1 cellular context compared by ENCODE assay signal in the genomic region with DNA sequence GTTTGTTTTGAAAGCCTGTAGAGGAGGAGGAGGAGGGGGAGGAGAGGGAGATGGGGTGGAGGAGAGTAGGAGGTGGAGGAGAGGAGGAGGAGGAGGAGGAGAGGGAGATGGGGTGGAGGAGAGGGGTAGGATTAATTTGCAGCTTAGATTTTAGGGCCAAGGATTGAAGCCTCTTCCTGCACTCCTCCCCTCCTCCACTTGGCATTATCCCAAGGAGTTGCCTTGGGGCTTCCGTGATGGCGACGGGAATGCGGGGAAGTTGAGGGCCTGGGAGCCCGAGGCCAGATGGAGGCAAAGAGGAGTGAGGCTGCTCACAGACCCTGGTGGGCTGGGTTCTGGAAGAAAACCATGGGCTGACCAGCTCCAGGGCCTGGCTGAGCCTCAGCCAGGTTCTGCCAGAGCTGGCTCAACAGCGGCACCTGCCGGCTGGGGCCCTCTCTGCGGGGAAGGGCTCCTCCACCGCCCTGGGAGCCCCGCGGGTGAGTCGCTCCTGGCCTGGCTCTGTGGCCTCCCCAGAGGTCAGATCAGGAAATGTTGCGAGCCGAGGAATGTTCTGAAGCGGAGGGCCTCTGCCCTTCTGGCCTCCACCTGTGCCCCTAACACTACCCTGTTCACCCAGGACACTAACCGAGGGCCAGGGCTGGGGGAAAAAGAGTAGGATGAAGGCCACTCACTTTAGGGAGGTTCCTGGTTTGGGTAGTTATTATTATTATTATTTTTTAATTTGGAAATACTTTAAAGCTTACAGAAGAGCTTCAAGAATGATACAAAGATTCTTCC.
TF ChIP-seq lines count a peak whose summit lies in the region.

No MANE protein-coding gene starts in this region.

TF ChIP-seq in HEK293, 187 proteins besides CTCF, POLR2A, EP300 and RAD21 (continued from another document):
- TF ChIP-seq ZNF16 (tag by site-specific recombination; IDR thresholded peaks at IDR 0.05; ENCODE audit: low read depth) (no peak), ZNF544 (tag by site-specific recombination; IDR thresholded peaks at IDR 0.05) (no peak), ZNF433 (tag by site-specific recombination; IDR thresholded peaks at IDR 0.05; ENCODE audit: low read depth) (no peak), ZSCAN16 (tag by site-specific recombination; IDR thresholded peaks at IDR 0.05) (0 out of 2 replicates have a peak, but pooled peaks have one; percentile 38), ZNF175 (tag by site-specific recombination; IDR thresholded peaks at IDR 0.05) (no peak), ZNF747 (tag by site-specific recombination; IDR thresholded peaks at IDR 0.05) (no peak), ZNF138 (tag by site-specific recombination; IDR thresholded peaks at IDR 0.05; ENCODE audit: borderline replicate concordance) (no peak), ZNF274 (IDR thresholded peaks at IDR 0.05; ENCODE audit: low read length) (no peak), ZNF274 (tag by site-specific recombination; IDR thresholded peaks at IDR 0.05; ENCODE audit: borderline replicate concordance) (no peak), ZNF561 (tag by site-specific recombination; IDR thresholded peaks at IDR 0.05; ENCODE audit: borderline replicate concordance) (peak; percentile 91), ZSCAN23 (tag by site-specific recombination; IDR thresholded peaks at IDR 0.05) (no peak), KLF1 (tag by site-specific recombination; IDR thresholded peaks at IDR 0.05) (peak; percentile 21; the same call in 1 of the 2 replicates), ZNF184 (tag by site-specific recombination; IDR thresholded peaks at IDR 0.05) (no peak), IKZF3 (tag by site-specific recombination; IDR thresholded peaks at IDR 0.05) (peak; percentile 81), MYNN (tag by site-specific recombination; IDR thresholded peaks at IDR 0.05; ENCODE audit: borderline replicate concordance) (no peak), ZNF23 (tag by site-specific recombination; IDR thresholded peaks at IDR 0.05; ENCODE audit: borderline replicate concordance) (no peak), HOXC10 (CRISPR knock-in tag; IDR thresholded peaks at IDR 0.05) (no peak), ZNF112 (tag by site-specific recombination; IDR thresholded peaks at IDR 0.05) (no peak), ZNF530 (tag by site-specific recombination; IDR thresholded peaks at IDR 0.05; ENCODE audit: low read depth) (no peak), ZBTB20 (tag by site-specific recombination; IDR thresholded peaks at IDR 0.05) (peak; percentile 36; the same call in 1 of the 2 replicates), BCL11B (tag by site-specific recombination; IDR thresholded peaks at IDR 0.05; ENCODE audit: low read depth) (no peak; the same call in 1 of the 2 replicates), ZBTB21 (tag by site-specific recombination; IDR thresholded peaks at IDR 0.05) (no peak), ZNF132 (tag by site-specific recombination; IDR thresholded peaks at IDR 0.05; ENCODE audit: borderline replicate concordance) (no peak), SP3 (tag by site-specific recombination; IDR thresholded peaks at IDR 0.05) (peak; percentile 58), BCL11A (tag by site-specific recombination; IDR thresholded peaks at IDR 0.05; ENCODE audit: low read depth) (no peak; the same call in 1 of the 2 replicates), ZNF555 (tag by site-specific recombination; conservative IDR thresholded peaks at IDR 0.05) (no peak), ZNF707 (tag by site-specific recombination; IDR thresholded peaks at IDR 0.05) (no peak), ZNF510 (tag by site-specific recombination; IDR thresholded peaks at IDR 0.05; ENCODE audit: insufficient replicate concordance) (no peak)
- TF ChIP-seq, protein P1, sequence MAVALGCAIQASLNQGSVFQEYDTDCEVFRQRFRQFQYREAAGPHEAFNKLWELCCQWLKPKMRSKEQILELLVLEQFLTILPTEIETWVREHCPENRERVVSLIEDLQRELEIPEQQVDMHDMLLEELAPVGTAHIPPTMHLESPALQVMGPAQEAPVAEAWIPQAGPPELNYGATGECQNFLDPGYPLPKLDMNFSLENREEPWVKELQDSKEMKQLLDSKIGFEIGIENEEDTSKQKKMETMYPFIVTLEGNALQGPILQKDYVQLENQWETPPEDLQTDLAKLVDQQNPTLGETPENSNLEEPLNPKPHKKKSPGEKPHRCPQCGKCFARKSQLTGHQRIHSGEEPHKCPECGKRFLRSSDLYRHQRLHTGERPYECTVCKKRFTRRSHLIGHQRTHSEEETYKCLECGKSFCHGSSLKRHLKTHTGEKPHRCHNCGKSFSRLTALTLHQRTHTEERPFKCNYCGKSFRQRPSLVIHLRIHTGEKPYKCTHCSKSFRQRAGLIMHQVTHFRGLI (tag by site-specific recombination; IDR thresholded peaks at IDR 0.05): no peak
- TF ChIP-seq, protein P2, sequence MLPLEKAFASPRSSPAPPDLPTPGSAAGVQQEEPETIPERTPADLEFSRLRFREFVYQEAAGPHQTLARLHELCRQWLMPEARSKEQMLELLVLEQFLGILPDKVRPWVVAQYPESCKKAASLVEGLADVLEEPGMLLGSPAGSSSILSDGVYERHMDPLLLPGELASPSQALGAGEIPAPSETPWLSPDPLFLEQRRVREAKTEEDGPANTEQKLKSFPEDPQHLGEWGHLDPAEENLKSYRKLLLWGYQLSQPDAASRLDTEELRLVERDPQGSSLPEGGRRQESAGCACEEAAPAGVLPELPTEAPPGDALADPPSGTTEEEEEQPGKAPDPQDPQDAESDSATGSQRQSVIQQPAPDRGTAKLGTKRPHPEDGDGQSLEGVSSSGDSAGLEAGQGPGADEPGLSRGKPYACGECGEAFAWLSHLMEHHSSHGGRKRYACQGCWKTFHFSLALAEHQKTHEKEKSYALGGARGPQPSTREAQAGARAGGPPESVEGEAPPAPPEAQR (tag by site-specific recombination; IDR thresholded peaks at IDR 0.05): no peak
- TF ChIP-seq, protein P3, sequence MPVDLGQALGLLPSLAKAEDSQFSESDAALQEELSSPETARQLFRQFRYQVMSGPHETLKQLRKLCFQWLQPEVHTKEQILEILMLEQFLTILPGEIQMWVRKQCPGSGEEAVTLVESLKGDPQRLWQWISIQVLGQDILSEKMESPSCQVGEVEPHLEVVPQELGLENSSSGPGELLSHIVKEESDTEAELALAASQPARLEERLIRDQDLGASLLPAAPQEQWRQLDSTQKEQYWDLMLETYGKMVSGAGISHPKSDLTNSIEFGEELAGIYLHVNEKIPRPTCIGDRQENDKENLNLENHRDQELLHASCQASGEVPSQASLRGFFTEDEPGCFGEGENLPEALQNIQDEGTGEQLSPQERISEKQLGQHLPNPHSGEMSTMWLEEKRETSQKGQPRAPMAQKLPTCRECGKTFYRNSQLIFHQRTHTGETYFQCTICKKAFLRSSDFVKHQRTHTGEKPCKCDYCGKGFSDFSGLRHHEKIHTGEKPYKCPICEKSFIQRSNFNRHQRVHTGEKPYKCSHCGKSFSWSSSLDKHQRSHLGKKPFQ (tag by site-specific recombination; IDR thresholded peaks at IDR 0.05): no peak
- TF ChIP-seq, protein P4, sequence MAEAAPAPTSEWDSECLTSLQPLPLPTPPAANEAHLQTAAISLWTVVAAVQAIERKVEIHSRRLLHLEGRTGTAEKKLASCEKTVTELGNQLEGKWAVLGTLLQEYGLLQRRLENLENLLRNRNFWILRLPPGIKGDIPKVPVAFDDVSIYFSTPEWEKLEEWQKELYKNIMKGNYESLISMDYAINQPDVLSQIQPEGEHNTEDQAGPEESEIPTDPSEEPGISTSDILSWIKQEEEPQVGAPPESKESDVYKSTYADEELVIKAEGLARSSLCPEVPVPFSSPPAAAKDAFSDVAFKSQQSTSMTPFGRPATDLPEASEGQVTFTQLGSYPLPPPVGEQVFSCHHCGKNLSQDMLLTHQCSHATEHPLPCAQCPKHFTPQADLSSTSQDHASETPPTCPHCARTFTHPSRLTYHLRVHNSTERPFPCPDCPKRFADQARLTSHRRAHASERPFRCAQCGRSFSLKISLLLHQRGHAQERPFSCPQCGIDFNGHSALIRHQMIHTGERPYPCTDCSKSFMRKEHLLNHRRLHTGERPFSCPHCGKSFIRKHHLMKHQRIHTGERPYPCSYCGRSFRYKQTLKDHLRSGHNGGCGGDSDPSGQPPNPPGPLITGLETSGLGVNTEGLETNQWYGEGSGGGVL (tag by site-specific recombination; IDR thresholded peaks at IDR 0.05): peak; percentile 98
- TF ChIP-seq, protein P5, sequence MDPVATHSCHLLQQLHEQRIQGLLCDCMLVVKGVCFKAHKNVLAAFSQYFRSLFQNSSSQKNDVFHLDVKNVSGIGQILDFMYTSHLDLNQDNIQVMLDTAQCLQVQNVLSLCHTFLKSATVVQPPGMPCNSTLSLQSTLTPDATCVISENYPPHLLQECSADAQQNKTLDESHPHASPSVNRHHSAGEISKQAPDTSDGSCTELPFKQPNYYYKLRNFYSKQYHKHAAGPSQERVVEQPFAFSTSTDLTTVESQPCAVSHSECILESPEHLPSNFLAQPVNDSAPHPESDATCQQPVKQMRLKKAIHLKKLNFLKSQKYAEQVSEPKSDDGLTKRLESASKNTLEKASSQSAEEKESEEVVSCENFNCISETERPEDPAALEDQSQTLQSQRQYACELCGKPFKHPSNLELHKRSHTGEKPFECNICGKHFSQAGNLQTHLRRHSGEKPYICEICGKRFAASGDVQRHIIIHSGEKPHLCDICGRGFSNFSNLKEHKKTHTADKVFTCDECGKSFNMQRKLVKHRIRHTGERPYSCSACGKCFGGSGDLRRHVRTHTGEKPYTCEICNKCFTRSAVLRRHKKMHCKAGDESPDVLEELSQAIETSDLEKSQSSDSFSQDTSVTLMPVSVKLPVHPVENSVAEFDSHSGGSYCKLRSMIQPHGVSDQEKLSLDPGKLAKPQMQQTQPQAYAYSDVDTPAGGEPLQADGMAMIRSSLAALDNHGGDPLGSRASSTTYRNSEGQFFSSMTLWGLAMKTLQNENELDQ (tag by site-specific recombination; IDR thresholded peaks at IDR 0.05; ENCODE audit: low read depth): no peak
- TF ChIP-seq, protein P6, sequence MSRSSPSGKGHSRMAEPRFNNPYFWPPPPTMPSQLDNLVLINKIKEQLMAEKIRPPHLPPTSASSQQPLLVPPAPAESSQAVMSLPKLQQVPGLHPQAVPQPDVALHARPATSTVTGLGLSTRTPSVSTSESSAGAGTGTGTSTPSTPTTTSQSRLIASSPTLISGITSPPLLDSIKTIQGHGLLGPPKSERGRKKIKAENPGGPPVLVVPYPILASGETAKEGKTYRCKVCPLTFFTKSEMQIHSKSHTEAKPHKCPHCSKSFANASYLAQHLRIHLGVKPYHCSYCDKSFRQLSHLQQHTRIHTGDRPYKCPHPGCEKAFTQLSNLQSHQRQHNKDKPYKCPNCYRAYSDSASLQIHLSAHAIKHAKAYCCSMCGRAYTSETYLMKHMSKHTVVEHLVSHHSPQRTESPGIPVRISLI (tag by site-specific recombination; IDR thresholded peaks at IDR 0.05): no peak
- TF ChIP-seq, protein P7, sequence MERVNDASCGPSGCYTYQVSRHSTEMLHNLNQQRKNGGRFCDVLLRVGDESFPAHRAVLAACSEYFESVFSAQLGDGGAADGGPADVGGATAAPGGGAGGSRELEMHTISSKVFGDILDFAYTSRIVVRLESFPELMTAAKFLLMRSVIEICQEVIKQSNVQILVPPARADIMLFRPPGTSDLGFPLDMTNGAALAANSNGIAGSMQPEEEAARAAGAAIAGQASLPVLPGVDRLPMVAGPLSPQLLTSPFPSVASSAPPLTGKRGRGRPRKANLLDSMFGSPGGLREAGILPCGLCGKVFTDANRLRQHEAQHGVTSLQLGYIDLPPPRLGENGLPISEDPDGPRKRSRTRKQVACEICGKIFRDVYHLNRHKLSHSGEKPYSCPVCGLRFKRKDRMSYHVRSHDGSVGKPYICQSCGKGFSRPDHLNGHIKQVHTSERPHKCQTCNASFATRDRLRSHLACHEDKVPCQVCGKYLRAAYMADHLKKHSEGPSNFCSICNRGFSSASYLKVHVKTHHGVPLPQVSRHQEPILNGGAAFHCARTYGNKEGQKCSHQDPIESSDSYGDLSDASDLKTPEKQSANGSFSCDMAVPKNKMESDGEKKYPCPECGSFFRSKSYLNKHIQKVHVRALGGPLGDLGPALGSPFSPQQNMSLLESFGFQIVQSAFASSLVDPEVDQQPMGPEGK (tag by site-specific recombination; IDR thresholded peaks at IDR 0.05): peak; percentile 58
- TF ChIP-seq, protein P8, sequence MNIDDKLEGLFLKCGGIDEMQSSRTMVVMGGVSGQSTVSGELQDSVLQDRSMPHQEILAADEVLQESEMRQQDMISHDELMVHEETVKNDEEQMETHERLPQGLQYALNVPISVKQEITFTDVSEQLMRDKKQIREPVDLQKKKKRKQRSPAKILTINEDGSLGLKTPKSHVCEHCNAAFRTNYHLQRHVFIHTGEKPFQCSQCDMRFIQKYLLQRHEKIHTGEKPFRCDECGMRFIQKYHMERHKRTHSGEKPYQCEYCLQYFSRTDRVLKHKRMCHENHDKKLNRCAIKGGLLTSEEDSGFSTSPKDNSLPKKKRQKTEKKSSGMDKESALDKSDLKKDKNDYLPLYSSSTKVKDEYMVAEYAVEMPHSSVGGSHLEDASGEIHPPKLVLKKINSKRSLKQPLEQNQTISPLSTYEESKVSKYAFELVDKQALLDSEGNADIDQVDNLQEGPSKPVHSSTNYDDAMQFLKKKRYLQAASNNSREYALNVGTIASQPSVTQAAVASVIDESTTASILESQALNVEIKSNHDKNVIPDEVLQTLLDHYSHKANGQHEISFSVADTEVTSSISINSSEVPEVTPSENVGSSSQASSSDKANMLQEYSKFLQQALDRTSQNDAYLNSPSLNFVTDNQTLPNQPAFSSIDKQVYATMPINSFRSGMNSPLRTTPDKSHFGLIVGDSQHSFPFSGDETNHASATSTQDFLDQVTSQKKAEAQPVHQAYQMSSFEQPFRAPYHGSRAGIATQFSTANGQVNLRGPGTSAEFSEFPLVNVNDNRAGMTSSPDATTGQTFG (tag by site-specific recombination; IDR thresholded peaks at IDR 0.05; ENCODE audit: borderline replicate concordance): no peak
- TF ChIP-seq, protein P9, sequence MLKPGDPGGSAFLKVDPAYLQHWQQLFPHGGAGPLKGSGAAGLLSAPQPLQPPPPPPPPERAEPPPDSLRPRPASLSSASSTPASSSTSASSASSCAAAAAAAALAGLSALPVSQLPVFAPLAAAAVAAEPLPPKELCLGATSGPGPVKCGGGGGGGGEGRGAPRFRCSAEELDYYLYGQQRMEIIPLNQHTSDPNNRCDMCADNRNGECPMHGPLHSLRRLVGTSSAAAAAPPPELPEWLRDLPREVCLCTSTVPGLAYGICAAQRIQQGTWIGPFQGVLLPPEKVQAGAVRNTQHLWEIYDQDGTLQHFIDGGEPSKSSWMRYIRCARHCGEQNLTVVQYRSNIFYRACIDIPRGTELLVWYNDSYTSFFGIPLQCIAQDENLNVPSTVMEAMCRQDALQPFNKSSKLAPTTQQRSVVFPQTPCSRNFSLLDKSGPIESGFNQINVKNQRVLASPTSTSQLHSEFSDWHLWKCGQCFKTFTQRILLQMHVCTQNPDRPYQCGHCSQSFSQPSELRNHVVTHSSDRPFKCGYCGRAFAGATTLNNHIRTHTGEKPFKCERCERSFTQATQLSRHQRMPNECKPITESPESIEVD (tag by site-specific recombination; IDR thresholded peaks at IDR 0.05): no peak
- TF ChIP-seq, protein P10, sequence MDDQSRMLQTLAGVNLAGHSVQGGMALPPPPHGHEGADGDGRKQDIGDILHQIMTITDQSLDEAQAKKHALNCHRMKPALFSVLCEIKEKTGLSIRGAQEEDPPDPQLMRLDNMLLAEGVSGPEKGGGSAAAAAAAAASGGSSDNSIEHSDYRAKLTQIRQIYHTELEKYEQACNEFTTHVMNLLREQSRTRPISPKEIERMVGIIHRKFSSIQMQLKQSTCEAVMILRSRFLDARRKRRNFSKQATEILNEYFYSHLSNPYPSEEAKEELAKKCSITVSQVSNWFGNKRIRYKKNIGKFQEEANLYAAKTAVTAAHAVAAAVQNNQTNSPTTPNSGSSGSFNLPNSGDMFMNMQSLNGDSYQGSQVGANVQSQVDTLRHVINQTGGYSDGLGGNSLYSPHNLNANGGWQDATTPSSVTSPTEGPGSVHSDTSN (CRISPR knock-in tag; IDR thresholded peaks at IDR 0.05): no peak
